Comparison of ENCODE assay signal across 23 cellular contexts in the genomic region with DNA sequence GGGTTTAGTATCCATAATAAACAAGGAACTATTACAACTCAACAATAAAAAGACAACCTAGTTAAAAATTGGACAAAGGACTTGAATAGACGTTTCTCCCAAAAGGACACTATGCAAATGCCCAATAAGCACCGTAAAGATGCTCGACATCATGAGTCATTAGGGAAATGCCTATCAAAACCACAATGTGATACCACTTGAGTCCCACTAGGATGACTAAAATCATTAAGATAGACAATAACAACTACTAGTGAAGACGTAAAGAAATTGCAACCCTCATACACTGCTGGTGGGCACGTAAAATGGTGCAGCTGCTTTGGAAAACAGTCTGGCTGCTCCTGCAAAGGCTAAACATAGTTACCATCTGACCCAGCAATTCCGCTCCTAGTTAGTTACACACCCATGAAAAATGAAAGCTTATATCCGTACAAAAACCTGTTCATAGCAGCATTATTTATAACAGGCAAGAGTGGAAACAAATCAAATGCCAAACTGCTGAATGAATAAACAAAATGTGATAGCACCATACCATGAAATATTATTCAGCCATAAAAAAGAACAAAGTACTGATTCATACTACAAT. TPM values are rescaled to one million over a fixed set of nuclear protein-coding genes. Genes with fewer than 3 reads are reported as not detected.
DNase-seq lines count a peak whose midpoint lies in the region; ATAC-seq, FAIRE-seq and TF ChIP-seq lines count a peak whose summit lies in the region.
"Had no signal": no experiment of that assay in that cellular context is flagged by ENCODE, and none has a peak within 500 bp of the region (broad histone marks: within the 10 kb centered on the region; RNA-seq: fewer than 3 reads in every experiment).

No MANE protein-coding gene starts in this region.

- CTCF ChIA-PET in IMR-90 (lab: Yijun Ruan, JAX), result no interaction called here

- no peak for ATAC-seq in IMR-90 (ENCODE audit: low read depth)
- ATAC-seq: CD8-positive, alpha-beta T cell; mucosa of descending colon; T-helper 17 cell had no signal

- no peaks in the 10 kb centered on the region for H3K79me1 ChIP-seq in IMR-90 (ENCODE audit: low read depth in 1 of 2, low read length in 2 of 2)
- H3K79me1 ChIP-seq in mesenchymal stem cell (replicated peaks; ENCODE audit: low read length, poor library complexity, severe bottlenecking), result no peaks in the 10 kb centered on the region

- no peak for TF ChIP-seq POLR2A in IMR-90 (IDR thresholded peaks at IDR 0.05; ENCODE audit: low read depth, low read length)

- DNase-seq in Daoy (ENCODE audit: low read depth) (peak; percentile 36), IMR-90 (peak; percentile 45), astrocyte (ENCODE audit: low read depth) (peak; percentile 79), mesenchymal stem cell (peak; percentile 93), NCI-H2029 (lab: John Stamatoyannopoulos, UW) (no peak), foreskin fibroblast (no peak), colonic mucosa (no peak), germinal center (ENCODE audit: low spot score) (no peak)
- DNase-seq: activated CD4-positive, CD25-positive, alpha-beta regulatory T cell; caudate nucleus; CD8-positive, alpha-beta T cell; DMS53; head of caudate nucleus; KG1; left ventricle myocardium inferior; mucosa of descending colon; NCI-H1092 treated with DMSO at 0.1 percent for 48 hours; NCI-H2081 treated with DMSO at 0.1 percent for 48 hours; NCI-H524 treated with DMSO at 0.1 percent for 48 hours; SHP77; T-helper 17 cell had no signal

- no peak overlapping the region for H3K4me3 Mint-ChIP-seq in astrocyte (ENCODE audit: unreplicated experiment)
- H3K4me3 Mint-ChIP-seq: CD8-positive, alpha-beta T cell; T-helper 17 cell had no signal

- H2AK5ac ChIP-seq in IMR-90 (ENCODE audit: low read depth, low read length), result no peak overlapping the region
- no peak overlapping the region for H2AK5ac ChIP-seq in mesenchymal stem cell (ENCODE audit: low read length, severe bottlenecking)

- intact Hi-C loops in IMR-90 (cut with micrococcal nuclease), result no loop called here
- intact Hi-C loops in colonic mucosa (cut with DNase I), result no loop called here

- no peak overlapping the region for H2AK9ac ChIP-seq in IMR-90 (replicated peaks; ENCODE audit: low read depth, low read length, poor library complexity)

- H4K8ac ChIP-seq in IMR-90 (ENCODE audit: low read depth in 2 of 2, low read length in 2 of 2) (no peak overlapping the region), mesenchymal stem cell (ENCODE audit: low read length) (no peak overlapping the region)

- H4K20me1 ChIP-seq in IMR-90 (ENCODE audit: insufficient read depth, low read length), result no peaks in the 10 kb centered on the region
- H4K20me1 ChIP-seq in astrocyte (ENCODE audit: insufficient read depth, low read length), result no peaks in the 10 kb centered on the region

- no peak overlapping the region for H3K27ac Mint-ChIP-seq in astrocyte (ENCODE audit: unreplicated experiment)
- H3K27ac Mint-ChIP-seq: CD8-positive, alpha-beta T cell had no signal

- in situ Hi-C loops in IMR-90 (cut with MboI; ENCODE audit: low sequenced_read_pairs), result no loop called here

- H3K4me2 ChIP-seq in IMR-90 (ENCODE audit: low read depth, low read length) (no peak overlapping the region), astrocyte (ENCODE audit: low read length) (no peak overlapping the region), mesenchymal stem cell (ENCODE audit: low read length, poor library complexity, severe bottlenecking) (no peak overlapping the region)

- H3K4me3 ChIP-seq in IMR-90 (ENCODE audit: insufficient read depth, low read depth, low read length), result no peak overlapping the region
- H3K4me3 ChIP-seq in astrocyte (ENCODE audit: insufficient read depth, low read depth, low read length), result no peak overlapping the region
- H3K4me3 ChIP-seq in mesenchymal stem cell (ENCODE audit: insufficient read depth in 1 of 2, low read depth in 1 of 2, low read length in 2 of 2), result no peak overlapping the region
- no peak overlapping the region for H3K4me3 ChIP-seq in foreskin fibroblast (ENCODE audit: low read depth in 1 of 2, low read length in 2 of 2)
- no peak overlapping the region for H3K4me3 ChIP-seq in colonic mucosa
- H3K4me3 ChIP-seq: left ventricle myocardium inferior, mucosa of descending colon, suprapubic skin had no signal

- H2AFZ ChIP-seq in IMR-90 (replicated peaks; ENCODE audit: low read length, poor library complexity) (no peak overlapping the region), astrocyte (ENCODE audit: low read depth, low read length) (no peak overlapping the region), mesenchymal stem cell (ENCODE audit: low read depth, low read length) (no peak overlapping the region)

- H3K18ac ChIP-seq in IMR-90 (ENCODE audit: low read depth, low read length) (no peak overlapping the region), mesenchymal stem cell (ENCODE audit: low read depth in 1 of 2, low read length in 2 of 2) (no peak overlapping the region)

- H3K9me3 Mint-ChIP-seq in astrocyte (ENCODE audit: unreplicated experiment), result peaks cover 10% of the 10 kb centered on the region

- H3K9me1 ChIP-seq in IMR-90 (ENCODE audit: insufficient read depth, low read length), result no peaks in the 10 kb centered on the region

- no peak overlapping the region for H2BK12ac ChIP-seq in mesenchymal stem cell (ENCODE audit: low read length in 2 of 2)

- H2BK120ac ChIP-seq in IMR-90 (ENCODE audit: low read depth, low read length) (no peak overlapping the region), mesenchymal stem cell (ENCODE audit: low read depth, low read length) (no peak overlapping the region)

- no TSS peak for BruUV-seq in IMR-90 (replicated peaks; lab: Mats Ljungman, UMichigan)

- no peak for TF ChIP-seq RAD21 in IMR-90 (IDR thresholded peaks at IDR 0.05; ENCODE audit: low read length)

- no peak for FAIRE-seq in astrocyte (lab: Jason Lieb, UNC)

- no peak overlapping the region for H3K56ac ChIP-seq in IMR-90 (ENCODE audit: extremely low read depth, insufficient read depth, low read length)

- no peak overlapping the region for H2BK20ac ChIP-seq in IMR-90 (ENCODE audit: low read depth, low read length)

- H3K36me3 ChIP-seq in IMR-90 (ENCODE audit: control insufficient read depth, insufficient read depth, low read length) (no peaks in the 10 kb centered on the region), astrocyte (ENCODE audit: insufficient read depth, low read length) (no peaks in the 10 kb centered on the region), mesenchymal stem cell (ENCODE audit: control insufficient read depth in 1 of 2, insufficient read depth in 2 of 2, low read depth in 1 of 2, low read length in 2 of 2) (no peaks in the 10 kb centered on the region), colonic mucosa (no peaks in the 10 kb centered on the region)
- H3K36me3 ChIP-seq: left ventricle myocardium inferior, suprapubic skin had no signal

- TF ChIP-seq CTCF in IMR-90 (conservative IDR thresholded peaks at IDR 0.05; ENCODE audit: low read depth, low read length) (no peak), astrocyte (IDR thresholded peaks at IDR 0.05; ENCODE audit: insufficient read depth, low read depth, low read length) (no peak), foreskin fibroblast (IDR thresholded peaks at IDR 0.05; ENCODE audit: low read depth, low read length) (no peak), colonic mucosa (IDR thresholded peaks at IDR 0.05) (no peak)

- H3K27me3 ChIP-seq in IMR-90 (ENCODE audit: control insufficient read depth, insufficient read depth, low read length) (peaks cover 6% of the 10 kb centered on the region; the same call in 1 of the 2 replicates), astrocyte (ENCODE audit: insufficient read depth, low read length) (peaks cover 2% of the 10 kb centered on the region), mesenchymal stem cell (ENCODE audit: control insufficient read depth in 1 of 2, insufficient read depth in 1 of 2, low read length in 2 of 2) (peaks cover 13 to 15% of the 10 kb centered on the region in 2 experiments), colonic mucosa (no peaks in the 10 kb centered on the region)
- H3K27me3 ChIP-seq: suprapubic skin had no signal

- H3K79me2 ChIP-seq in astrocyte (ENCODE audit: insufficient read depth, low read length), result no peaks in the 10 kb centered on the region

- no peak overlapping the region for H4K5ac ChIP-seq in IMR-90 (ENCODE audit: low read depth, low read length)

- no peak overlapping the region for H2BK15ac ChIP-seq in IMR-90 (ENCODE audit: low read depth, low read length)
- H2BK15ac ChIP-seq in mesenchymal stem cell (ENCODE audit: low read depth, poor library complexity, severe bottlenecking), result no peak overlapping the region

- H3K9me3 ChIP-seq in IMR-90 (ENCODE audit: control insufficient read depth, insufficient read depth, low read length), result peaks cover 2% of the 10 kb centered on the region; the same call in 1 of the 2 replicates
- peaks cover 6% of the 10 kb centered on the region for H3K9me3 ChIP-seq in astrocyte (ENCODE audit: insufficient read depth, low read depth, low read length)
- peaks cover 11% of the 10 kb centered on the region for H3K9me3 ChIP-seq in mesenchymal stem cell (ENCODE audit: control insufficient read depth, low read length)
- H3K9me3 ChIP-seq in colonic mucosa, result no peaks in the 10 kb centered on the region
- H3K9me3 ChIP-seq: mucosa of descending colon, suprapubic skin had no signal

- no peak overlapping the region for H4K91ac ChIP-seq in IMR-90 (ENCODE audit: insufficient read depth, low read depth, low read length)
- no peak overlapping the region for H4K91ac ChIP-seq in mesenchymal stem cell (ENCODE audit: low read length)

- no peak overlapping the region for H3K14ac ChIP-seq in IMR-90 (replicated peaks; ENCODE audit: low read depth, low read length)
- H3K14ac ChIP-seq in mesenchymal stem cell (ENCODE audit: low read length in 2 of 2), result no peak overlapping the region

- H3K27me3 Mint-ChIP-seq in astrocyte (ENCODE audit: low read depth, unreplicated experiment), result peaks cover 2% of the 10 kb centered on the region

- POLR2A ChIA-PET in IMR-90 (lab: Charles Lee; ENCODE audit: unreplicated experiment), result no interaction called here

- H3K36me3 Mint-ChIP-seq in astrocyte (ENCODE audit: low read depth, unreplicated experiment), result peaks cover 12% of the 10 kb centered on the region
- H3K36me3 Mint-ChIP-seq: CD8-positive, alpha-beta T cell had no signal

- dilution Hi-C loops in IMR-90 (cut with HindIII; ENCODE audit: low sequenced_read_pairs, unreplicated experiment), result no loop called here

- H3K4me1 Mint-ChIP-seq in astrocyte (ENCODE audit: low read depth, unreplicated experiment), result peaks cover 15% of the 10 kb centered on the region

- H3K9ac ChIP-seq in IMR-90 (ENCODE audit: low read depth, low read length) (no peak overlapping the region), astrocyte (ENCODE audit: low read length) (no peak overlapping the region), mesenchymal stem cell (ENCODE audit: low read length) (no peak overlapping the region), colonic mucosa (ENCODE audit: low read depth in 2 of 2, low read length in 2 of 2) (no peak overlapping the region)

- no peak overlapping the region for H2BK5ac ChIP-seq in IMR-90 (ENCODE audit: low read depth, low read length, poor library complexity, severe bottlenecking)
- H2BK5ac ChIP-seq in mesenchymal stem cell (ENCODE audit: low read depth, low read length, poor library complexity, severe bottlenecking), result no peak overlapping the region

- H3K4ac ChIP-seq in IMR-90 (ENCODE audit: low read depth, low read length) (no peak overlapping the region), mesenchymal stem cell (ENCODE audit: low read depth in 1 of 2, low read length in 2 of 2) (no peak overlapping the region)

- H3K4me1 ChIP-seq in IMR-90 (ENCODE audit: control insufficient read depth, insufficient read depth, low read length) (no peaks in the 10 kb centered on the region; the same call in 1 of the 2 replicates), astrocyte (ENCODE audit: insufficient read depth, low read length) (peaks cover 12% of the 10 kb centered on the region), mesenchymal stem cell (ENCODE audit: control insufficient read depth, insufficient read depth, low read depth, low read length) (no peaks in the 10 kb centered on the region), colonic mucosa (no peaks in the 10 kb centered on the region)
- H3K4me1 ChIP-seq: left ventricle myocardium inferior, suprapubic skin had no signal

- H3K27ac ChIP-seq in IMR-90 (ENCODE audit: insufficient read depth, low read length), result no peak overlapping the region
- H3K27ac ChIP-seq in astrocyte (ENCODE audit: low read depth, low read length), result no peak overlapping the region
- no peak overlapping the region for H3K27ac ChIP-seq in mesenchymal stem cell (ENCODE audit: low read length, poor library complexity, severe bottlenecking)
- H3K27ac ChIP-seq in colonic mucosa, result no peak overlapping the region
- H3K27ac ChIP-seq: left ventricle myocardium inferior, suprapubic skin had no signal

- H3K23ac ChIP-seq in IMR-90 (ENCODE audit: low read depth, low read length) (no peak overlapping the region), mesenchymal stem cell (ENCODE audit: low read length in 2 of 2) (no peak overlapping the region)

- WGBS in IMR-90 (ENCODE audit: extremely low coverage in 2 of 2, insufficient read length in 1 of 2), 2 experiments, result 51% methylated on average over 3 of the region's 7 CpGs; no CpG with 5 or more reads in 1 of the 2 experiments
- WGBS in mesenchymal stem cell, result 22% methylated on average over 7 of the region's 7 CpGs

RNA-seq across cellular contexts. Expression of a gene that starts 17.3 kb away (rescaled TPM):
- total RNA-seq in Daoy (2014; rRNA removed; shearing (Covaris generic)), result 1.1 and 1.3 TPM in 2 replicates
- total RNA-seq in IMR-90 (2012; rRNA removed), result under 0.01 and 0.36 TPM in 2 replicates
- 0.24 and 0.29 TPM in 2 replicates for polyA plus RNA-seq in IMR-90 (2012; rRNA removed)
- polyA plus RNA-seq in IMR-90 (2012; cell fraction: cytosol; rRNA removed), result 0.13 and 0.20 TPM in 2 replicates
- 0.11 and 0.13 TPM in 2 replicates for polyA plus RNA-seq in IMR-90 (2012; cell fraction: nucleus; rRNA removed; ENCODE audit: low replicate concordance)
- total RNA-seq in astrocyte, result 25.8 and 52.1 TPM in 2 replicates
- polyA plus RNA-seq in mesenchymal stem cell (2013, experiment 1 of 2), result 138 TPM
- 139 TPM for polyA plus RNA-seq in mesenchymal stem cell (2013, experiment 2 of 2)
- total RNA-seq in colonic mucosa, result 1 to 10 TPM; 1.4 to 2.1 TPM
- total RNA-seq: activated CD8-positive, alpha-beta memory T cell treated with anti-CD3 and anti-CD28 coated beads for 36 hours; CD8-positive, alpha-beta T cell had no signal

Comparison
In these comparisons a context has a peak if more than half of its experiments do, and no peak if none do; other contexts are left out.
1. DNase-seq: peak in Daoy (single experiment), IMR-90 (single experiment), astrocyte (single experiment) and mesenchymal stem cell (single experiment); none in NCI-H2029 (single experiment), foreskin fibroblast (0 of 2), colonic mucosa (single experiment) and germinal center (single experiment).